9 cellular contexts compared by ENCODE assay signal in the genomic region with DNA sequence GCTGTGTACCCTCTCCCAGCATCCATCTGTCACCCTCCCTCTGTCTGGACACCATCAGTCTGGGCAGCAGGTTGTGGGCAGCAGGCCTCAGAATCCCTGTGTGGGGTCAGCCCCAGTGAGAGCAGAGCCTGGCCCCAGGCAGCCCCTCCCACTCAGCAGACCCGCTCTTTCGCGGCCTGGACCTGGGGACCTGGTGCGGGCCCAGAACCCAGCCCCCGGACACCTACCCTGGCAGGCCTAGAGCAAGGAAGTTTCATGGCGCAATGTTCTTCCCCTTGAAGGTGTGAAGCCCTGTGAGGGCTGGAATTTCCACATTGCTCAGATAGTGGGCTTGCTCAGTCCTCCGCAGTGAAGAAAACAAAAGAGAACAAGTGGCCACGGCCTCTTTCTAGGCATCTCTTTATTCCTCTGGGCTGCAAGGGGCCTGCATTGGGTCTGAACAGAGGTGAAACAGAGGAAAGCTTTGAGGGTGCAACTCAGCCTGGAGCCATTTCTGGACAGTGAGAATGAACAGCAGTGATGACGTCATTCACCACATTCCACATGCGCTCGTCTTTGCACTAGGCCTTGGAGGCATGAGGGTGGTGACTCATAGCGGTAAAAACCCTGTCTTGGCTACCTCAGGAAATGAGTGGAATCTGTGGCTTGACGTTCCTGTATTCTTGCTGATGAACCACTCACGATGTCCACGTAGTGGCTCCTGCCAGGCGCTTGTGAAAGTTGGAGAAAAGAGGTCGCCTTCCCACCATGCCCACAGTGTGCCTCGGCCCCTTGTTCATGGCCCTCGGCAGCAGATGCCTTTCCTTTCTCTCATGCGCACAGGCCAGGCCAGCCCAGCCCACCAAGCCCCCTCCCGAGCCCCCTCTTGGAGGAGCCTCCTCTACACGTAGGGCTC.
DNase-seq lines count a peak whose midpoint lies in the region; ATAC-seq and TF ChIP-seq lines count a peak whose summit lies in the region.
"Had no signal": no experiment of that assay in that cellular context is flagged by ENCODE, and none has a peak within 500 bp of the region (broad histone marks: within the 10 kb centered on the region; RNA-seq: fewer than 3 reads in every experiment).

No MANE protein-coding gene starts in this region.

- intact Hi-C loops in PC-3 (cut with micrococcal nuclease): loop anchor here (1.0 to 10.0 kb wide), 5 partner anchors 26 to 292 kb away; no protein-coding TSS in a partner anchor

- 0 out of 2 replicates have a peak overlapping the region, but pooled peaks have one; percentile 11 for H2AFZ ChIP-seq in PC-3 (ENCODE audit: low read length)

- DNase-seq in GM03348 (ENCODE audit: low spot score) (peak; percentile 93), PC-3 (peak; percentile 98), fibroblast of the conjunctiva (ENCODE audit: low read depth) (peak; percentile 96), renal cortical epithelial cell (ENCODE audit: low read depth) (peak; percentile 99), NCI-H2227 (lab: John Stamatoyannopoulos, UW; ENCODE audit: unreplicated experiment) (no peak)
- peak; percentile 67 to 71 for DNase-seq in activated T-cell treated with anti-CD3 and anti-CD28 coated beads, Interleukin-2, amount 50 U/mL, for 48 hours

- H3K9me3 ChIP-seq in PC-3 (ENCODE audit: low read length): no peaks in the 10 kb centered on the region
- H3K9me3 ChIP-seq: tibial artery had no signal

- H3K4me3 ChIP-seq in PC-3 (ENCODE audit: low read length): no peak overlapping the region; the same call in 1 of the 2 replicates
- H3K4me3 ChIP-seq: tibial artery had no signal

- no peaks in the 10 kb centered on the region for H3K27me3 ChIP-seq in PC-3 (ENCODE audit: low read length)
- H3K27me3 ChIP-seq: tibial artery had no signal

- H3K36me3 ChIP-seq in PC-3 (ENCODE audit: low read depth, low read length): no peaks in the 10 kb centered on the region; the same call in 1 of the 2 replicates
- H3K36me3 ChIP-seq: tibial artery had no signal

- POLR2A ChIA-PET in PC-3 (lab: Charles Lee; ENCODE audit: unreplicated experiment): interaction anchor here (0.6 kb wide), 1 partner anchor 55 kb away, joined by 4 read pairs; a partner anchor contains a TSS

- peak overlapping the region; percentile 87 for H3K4me2 ChIP-seq in PC-3 (ENCODE audit: low read length)

- peaks cover 48% of the 10 kb centered on the region for H3K4me1 ChIP-seq in PC-3 (ENCODE audit: insufficient read depth, low read length)

- H3K9me2 ChIP-seq in PC-3 (replicated peaks; ENCODE audit: low read length): no peaks in the 10 kb centered on the region

- H3K9ac ChIP-seq in PC-3 (ENCODE audit: low read length): peak overlapping the region; percentile 76

- no TSS peak for BruUV-seq in PC-3 (replicated peaks; lab: Mats Ljungman, UMichigan)

- H4K20me1 ChIP-seq in PC-3 (ENCODE audit: low read length): no peaks in the 10 kb centered on the region

- H3K79me2 ChIP-seq in PC-3 (ENCODE audit: low read length): 0 out of 2 replicates have a peak, but pooled peaks cover 2% of the 10 kb centered on the region

- peak; percentile 70 for ATAC-seq in PC-3
- no peak for ATAC-seq in HG02840 (IDR thresholded peaks at IDR 0.05; ENCODE audit: low FRiP score, unreplicated experiment)
- no peak for ATAC-seq in HG02852 (IDR thresholded peaks at IDR 0.05; ENCODE audit: unreplicated experiment)

- CTCF ChIA-PET in PC-3 (lab: Charles Lee): interaction anchor here (0.5 to 1.3 kb wide), 6 partner anchors 14 to 910 kb away, joined by 3 to 12 read pairs (median 5); no protein-coding TSS in a partner anchor

- H3F3A ChIP-seq in PC-3 (ENCODE audit: low read length, unreplicated experiment): no peaks in the 10 kb centered on the region

- H3K27ac ChIP-seq in PC-3 (ENCODE audit: low read length): peak overlapping the region; percentile 92
- H3K27ac ChIP-seq: tibial artery had no signal

- no peak for TF ChIP-seq CTCF in PC-3 (conservative IDR thresholded peaks at IDR 0.05; ENCODE audit: low read depth, low read length)
